Comparison of ENCODE assay signal across 17 cellular contexts in genomic region chr20:63327229-63327745, GRCh38. TPM values are rescaled to one million over a fixed set of nuclear protein-coding genes. Genes with fewer than 3 reads are reported as not detected.
DNase-seq lines count a peak whose midpoint lies in the region; ATAC-seq and TF ChIP-seq lines count a peak whose summit lies in the region.
"Had no signal": no experiment of that assay in that cellular context is flagged by ENCODE, and none has a peak within 500 bp of the region (broad histone marks: within the 10 kb centered on the region; RNA-seq: fewer than 3 reads in every experiment).

No MANE protein-coding gene starts in this region.

- no peaks in the 10 kb centered on the region for H3K36me3 ChIP-seq in right atrium auricular region
- H3K36me3 ChIP-seq in subcutaneous abdominal adipose tissue (ENCODE audit: control insufficient read depth in 5 of 5, insufficient read depth in 5 of 5, low read length in 5 of 5), result no peaks in the 10 kb centered on the region
- H3K36me3 ChIP-seq: brain microvascular endothelial cell had no signal

- intact Hi-C loops in Right ventricle myocardium inferior (cut with DNase I), result no loop called here

- POLR2A ChIA-PET in T-cell (lab: Charles Lee), result no interaction called here

- TF ChIP-seq CTCF in right atrium auricular region (IDR thresholded peaks at IDR 0.05) (no peak), endothelial cell (IDR thresholded peaks at IDR 0.05; ENCODE audit: unreplicated experiment) (no peak)

- peaks cover 3 to 10% of the 10 kb centered on the region in 2 donors for H3K27me3 Mint-ChIP-seq in T-cell
- peaks cover 1% of the 10 kb centered on the region for H3K27me3 Mint-ChIP-seq in endothelial cell (ENCODE audit: unreplicated experiment)

- peaks cover 6 to 9% (median 7%) of the 10 kb centered on the region in 3 donors for H3K9me3 Mint-ChIP-seq in T-cell
- H3K9me3 Mint-ChIP-seq in endothelial cell (ENCODE audit: unreplicated experiment), result peaks cover 8% of the 10 kb centered on the region

- CTCF ChIA-PET in T-cell (lab: Charles Lee), result no interaction called here

- peak overlapping the region; percentile 86 to 91 for H3K27ac Mint-ChIP-seq in T-cell
- peak overlapping the region; percentile 87 for H3K27ac Mint-ChIP-seq in endothelial cell (ENCODE audit: unreplicated experiment)
- H3K27ac Mint-ChIP-seq: GM23338, type B pancreatic cell had no signal

- H3K27me3 ChIP-seq in right atrium auricular region (no peaks in the 10 kb centered on the region), subcutaneous abdominal adipose tissue (ENCODE audit: control insufficient read depth in 5 of 5, insufficient read depth in 4 of 5, low read length in 5 of 5) (peaks cover 12 to 33% (median 18%) of the 10 kb centered on the region in 5 donors)
- H3K27me3 ChIP-seq: brain microvascular endothelial cell had no signal

- H3K4me1 Mint-ChIP-seq in T-cell (peaks cover 0 to 5% (median 2%) of the 10 kb centered on the region in 3 donors), endothelial cell (ENCODE audit: unreplicated experiment) (peaks cover 9% of the 10 kb centered on the region)

- H3K4me3 ChIP-seq in right atrium auricular region, result no peak overlapping the region
- H3K4me3 ChIP-seq in subcutaneous abdominal adipose tissue (ENCODE audit: low read depth in 1 of 5, low read length in 5 of 5), result no peak overlapping the region
- H3K4me3 ChIP-seq: GM23338 had no signal

- no peak overlapping the region for H3K9ac ChIP-seq in subcutaneous abdominal adipose tissue (ENCODE audit: low read length in 5 of 5)

- H3K4me1 ChIP-seq in right atrium auricular region (peaks cover 0 to 8% of the 10 kb centered on the region in 2 donors), subcutaneous abdominal adipose tissue (ENCODE audit: control insufficient read depth in 5 of 5, insufficient read depth in 5 of 5, low read length in 5 of 5) (peaks cover 0 to 16% (median 14%) of the 10 kb centered on the region in 5 donors)

- DNase-seq in Right ventricle myocardium inferior (ENCODE audit: missing footprints) (peak; percentile 20), right atrium auricular region (ENCODE audit: low spot score) (no peak), T-cell (no peak), endothelial cell (ENCODE audit: low spot score) (no peak), NCI-H1105 (lab: John Stamatoyannopoulos, UW) (no peak)
- DNase-seq in stimulated activated CD4-positive, alpha-beta T cell treated with anti-CD3 and anti-CD28 coated beads, Interleukin-2, amount 100 ng/mL, for 24 hours, result no peak
- DNase-seq: activated CD4-positive, alpha-beta T cell treated with anti-CD3 and anti-CD28 coated beads for 4 hours; activated effector memory CD4-positive, alpha-beta T cell treated with anti-CD3 and anti-CD28 coated beads, Interleukin-2, amount 50 U/mL, for 16 hours; brain microvascular endothelial cell; DMS153; hypothalamus had no signal

- no peak overlapping the region for H3K27ac ChIP-seq in right atrium auricular region
- H3K27ac ChIP-seq in subcutaneous abdominal adipose tissue (ENCODE audit: low read depth, low read length), result peak overlapping the region; percentile 1
- H3K27ac ChIP-seq: brain microvascular endothelial cell had no signal

- ATAC-seq in Right ventricle myocardium inferior, result no peak
- peak in 2 of 4 experiments; percentile 32 to 42 for ATAC-seq in T-cell (replicated peaks in 1 of 4)
- ATAC-seq in HG02981 (IDR thresholded peaks at IDR 0.05; ENCODE audit: unreplicated experiment), result no peak
- ATAC-seq: GM23338 had no signal

- H3K9me3 ChIP-seq in right atrium auricular region (no peaks in the 10 kb centered on the region), subcutaneous abdominal adipose tissue (ENCODE audit: control insufficient read depth in 5 of 5, low read length in 5 of 5) (peaks cover 0 to 21% (median 12%) of the 10 kb centered on the region in 5 donors)

- no peak overlapping the region for H3K4me3 Mint-ChIP-seq in T-cell
- no peak overlapping the region for H3K4me3 Mint-ChIP-seq in endothelial cell (ENCODE audit: unreplicated experiment)
- H3K4me3 Mint-ChIP-seq: GM23338, type B pancreatic cell had no signal

- no peaks in the 10 kb centered on the region for H3K36me3 Mint-ChIP-seq in T-cell
- H3K36me3 Mint-ChIP-seq in endothelial cell (ENCODE audit: low read depth, unreplicated experiment), result peaks cover 13% of the 10 kb centered on the region

RNA-seq across cellular contexts. Expression of gene CHRNA4, which starts 33.9 kb away (rescaled TPM):
- 2.3 TPM for total RNA-seq in Right ventricle myocardium inferior
- total RNA-seq in right atrium auricular region, result not detected
- not detected for total RNA-seq in T-cell
- 2.6 TPM for total RNA-seq in endothelial cell (ENCODE audit: unreplicated experiment)
- total RNA-seq: renal cortical epithelial cell; T-helper 2 cell treated with Interferon-gamma antibody and Interleukin-4, amounts not matched to agents 100 ng/mL and 5 ng/mL, for 36 hours had no signal

RNA-seq across cellular contexts. Expression of gene COL20A1, which starts 34.3 kb away (rescaled TPM):
- not detected for total RNA-seq in Right ventricle myocardium inferior
- not detected for total RNA-seq in right atrium auricular region
- under 1 TPM in 3 of 5 donors, not detected in 2; 0.16 to 0.35 (median 0.23) TPM for total RNA-seq in T-cell
- not detected for total RNA-seq in endothelial cell (ENCODE audit: unreplicated experiment)
- total RNA-seq: renal cortical epithelial cell; T-helper 2 cell treated with Interferon-gamma antibody and Interleukin-4, amounts not matched to agents 100 ng/mL and 5 ng/mL, for 36 hours had no signal

RNA-seq across cellular contexts. Expression of gene ARFGAP1, which starts 54.7 kb away (rescaled TPM):
- 28.8 TPM for total RNA-seq in Right ventricle myocardium inferior
- total RNA-seq in right atrium auricular region, result 10 to 100 TPM; 19.1 to 20.7 TPM
- total RNA-seq in T-cell, result 100 to 1,000 TPM; 109 to 129 (median 122) TPM
- 106 TPM for total RNA-seq in endothelial cell (ENCODE audit: unreplicated experiment)
